8 cellular contexts compared by ENCODE assay signal in genomic region chr19:45528744-45529453, GRCh38. TPM values are rescaled to one million over a fixed set of nuclear protein-coding genes. Genes with fewer than 3 reads are reported as not detected.
DNase-seq lines count a peak whose midpoint lies in the region; ATAC-seq, FAIRE-seq and TF ChIP-seq lines count a peak whose summit lies in the region.

No MANE protein-coding gene starts in this region.

- TF ChIP-seq RAD21 in K562 (CRISPR knock-in tag; conservative IDR thresholded peaks at IDR 0.05 in 1 of 2, IDR thresholded peaks at IDR 0.05 in 1 of 2) = no peak

- H3K9me3 ChIP-seq in K562 (replicated peaks; ENCODE audit: control insufficient read depth, insufficient read depth, low read depth, low read length) (peaks cover 1% of the 10 kb centered on the region; the same call in 1 of the 2 replicates), lower lobe of right lung (no peaks in the 10 kb centered on the region)

- 0 out of 6 replicates have a peak, but pooled peaks of 1 of the 3 experiments have one; percentile 16 for TF ChIP-seq CTCF in K562 (IDR thresholded peaks at IDR 0.05 in 2 of 3, conservative IDR thresholded peaks at IDR 0.05 in 1 of 3; ENCODE audit: insufficient read depth in 2 of 3, low read depth in 1 of 3, low read length in 3 of 3)
- no peak for TF ChIP-seq CTCF in lower lobe of right lung (IDR thresholded peaks at IDR 0.05)

- H3K79me2 ChIP-seq in K562 (ENCODE audit: control insufficient read depth, insufficient read depth, low read length) = no peaks in the 10 kb centered on the region

- H3K27ac ChIP-seq in K562 (ENCODE audit: extremely low read depth, low read depth, low read length) (no peak overlapping the region), lower lobe of right lung (no peak overlapping the region)

- FAIRE-seq in K562 (lab: Jason Lieb, UNC) = peak; percentile 15

- CTCF ChIA-PET in K562 (lab: Yijun Ruan, JAX; ENCODE audit: low intra/inter-chr PET ratio) = no interaction called here

- H3K9ac ChIP-seq in K562 (ENCODE audit: insufficient read depth in 1 of 2, low read depth in 2 of 2, low read length in 2 of 2) = no peak overlapping the region; a peak in 1 of 4 replicates

- H3K4me3 ChIP-seq in K562 (no peak overlapping the region), lower lobe of right lung (peak overlapping the region; percentile 50)

- ATAC-seq in K562 = peak; percentile 67
- peak; percentile 73 to 75 for ATAC-seq in lower lobe of right lung
- ATAC-seq in GM18873 (IDR thresholded peaks at IDR 0.05; ENCODE audit: low FRiP score, unreplicated experiment) = no peak
- ATAC-seq in HG02623 (IDR thresholded peaks at IDR 0.05; ENCODE audit: unreplicated experiment) = no peak

- H3K9me1 ChIP-seq in K562 (ENCODE audit: control insufficient read depth, insufficient read depth, low read length) = peaks cover 5% of the 10 kb centered on the region

- no peak for TF ChIP-seq POLR2A in K562 (conservative IDR thresholded peaks at IDR 0.05)

- POLR2A ChIA-PET in K562 (lab: Yijun Ruan, JAX) = interaction anchor here (0.6 to 1.8 kb wide), 6 partner anchors 11 to 908 kb away, joined by 3 to 8 read pairs (median 3); no protein-coding TSS in a partner anchor

- no peaks in the 10 kb centered on the region for H3K27me3 ChIP-seq in K562 (ENCODE audit: control insufficient read depth in 2 of 2, insufficient read depth in 2 of 2, low read length in 2 of 2)
- no peaks in the 10 kb centered on the region for H3K27me3 ChIP-seq in lower lobe of right lung (ENCODE audit: low read depth)

- WGBS in K562 (ENCODE audit: insufficient coverage, low coverage, missing lambda C conversion rate) = 86% methylated on average over 39 of the region's 51 CpGs

- H3K4me1 ChIP-seq in K562 (replicated peaks in 1 of 2; ENCODE audit: control insufficient read depth in 2 of 2, insufficient read depth in 2 of 2, low read length in 2 of 2) = peaks cover 3 to 21% of the 10 kb centered on the region in 2 experiments; a peak in 3 of 5 replicates
- H3K4me1 ChIP-seq in lower lobe of right lung = peaks cover 19% of the 10 kb centered on the region

- peaks cover 5% of the 10 kb centered on the region for H4K20me1 ChIP-seq in K562 (replicated peaks; ENCODE audit: control insufficient read depth, insufficient read depth, low read length)

- H2AFZ ChIP-seq in K562 (ENCODE audit: low read depth, low read length) = no peak overlapping the region

- BruUV-seq in K562 (replicated peaks; lab: Mats Ljungman, UMichigan) = no TSS peak

- H3K36me3 ChIP-seq in K562 (ENCODE audit: control insufficient read depth, insufficient read depth, low read length) (peaks cover 45% of the 10 kb centered on the region), lower lobe of right lung (peaks cover 30% of the 10 kb centered on the region)

- in situ Hi-C loops in K562 (cut with MboI) = no loop called here

- DNase-seq in COLO668 (lab: John Stamatoyannopoulos, UW; ENCODE audit: unreplicated experiment) (peak; percentile 59), NCI-H1105 treated with DMSO at 0.1 percent for 48 hours (lab: John Stamatoyannopoulos, UW) (peak; percentile 84), K562 (ENCODE audit: extremely low read depth in 1 of 4, low spot score in 3 of 4) (peak; percentile 73 to 85 (median 79)), lower lobe of right lung (peak; percentile 64), ureter (ENCODE audit: low spot score) (peak; percentile 72)
- DNase-seq in effector CD8-positive, alpha-beta T cell (lab: John Stamatoyannopoulos, UW) = no peak

- TF ChIP-seq EP300 in K562 (IDR thresholded peaks at IDR 0.05; ENCODE audit: low read length) = no peak

- intact Hi-C loops in K562 (cut with micrococcal nuclease) = no loop called here
- intact Hi-C loops in lower lobe of right lung (cut with DNase I) = no loop called here

- no peak overlapping the region; the same call in 1 of the 2 replicates for H3K4me2 ChIP-seq in K562 (ENCODE audit: insufficient read depth, low read length)

RNA-seq across cellular contexts. Expression of gene VASP, which starts 21.6 kb away (rescaled TPM):
- total RNA-seq in K562 (2011; cell fraction: chromatin; rRNA removed; ENCODE audit: low replicate concordance) = 123 and 279 TPM in 2 replicates
- 127 and 148 TPM in 2 replicates for total RNA-seq in K562 (2011; cell fraction: nucleolus; rRNA removed)
- total RNA-seq in K562 (2011; cell fraction: nucleoplasm; rRNA removed) = 106 and 127 TPM in 2 replicates
- total RNA-seq in K562 (2014; rRNA removed) = 207 and 522 TPM in 2 replicates
- 98.6 and 104 TPM in 2 replicates for total RNA-seq in K562 (2014; rRNA removed; fragmentation: Illumina TruSeq; extraction: Trizol)
- 112 and 114 TPM in 2 replicates for total RNA-seq in K562 (2015; rRNA removed; fragmentation: Illumina TruSeq; extraction: Trizol)
- 248 and 261 TPM in 2 replicates for total RNA-seq in K562 (2021)
- polyA plus RNA-seq in K562 (2011; rRNA removed) = 92.0 and 102 TPM in 2 replicates
- 80.7 and 337 TPM in 2 replicates for polyA plus RNA-seq in K562 (2011; cell fraction: cytosol; rRNA removed)
- polyA plus RNA-seq in K562 (2011; cell fraction: nucleus; rRNA removed) = 119 and 149 TPM in 2 replicates
- 109 and 183 TPM in 2 replicates for polyA plus RNA-seq in K562 (2012)
- 169 and 182 TPM in 2 replicates for polyA plus RNA-seq in K562 (2014; fragmentation: Illumina TruSeq; extraction: Trizol)
- polyA plus RNA-seq in K562 (2014; fragmentation: Nextera tagmentation; extraction: Ambion mirVana) = 10 to 100 TPM; 16.7 to 22.6 TPM
- polyA plus RNA-seq in K562 (2014; rRNA removed) = 148 and 251 TPM in 2 replicates
- polyA minus RNA-seq in K562 (2011; rRNA and poly(A)+ RNA removed) = 55.1 and 66.5 TPM in 2 replicates
- polyA minus RNA-seq in K562 (2011; cell fraction: cytosol; rRNA and poly(A)+ RNA removed) = 131 and 134 TPM in 2 replicates
- polyA minus RNA-seq in K562 (2011; cell fraction: nucleus; rRNA and poly(A)+ RNA removed) = 72.3 and 93.4 TPM in 2 replicates
- total RNA-seq in lower lobe of right lung = 190 TPM
- 90.1 TPM for total RNA-seq in ureter

RNA-seq across cellular contexts. Expression of gene PPM1N, which starts 30.7 kb away (rescaled TPM):
- total RNA-seq in K562 (2011; cell fraction: chromatin; rRNA removed; ENCODE audit: low replicate concordance) = 2.8 and 3.4 TPM in 2 replicates
- total RNA-seq in K562 (2011; cell fraction: nucleolus; rRNA removed) = 3.5 and 5.0 TPM in 2 replicates
- 2.3 and 3.4 TPM in 2 replicates for total RNA-seq in K562 (2011; cell fraction: nucleoplasm; rRNA removed)
- 6.2 and 8.7 TPM in 2 replicates for total RNA-seq in K562 (2014; rRNA removed)
- 5.4 and 6.1 TPM in 2 replicates for total RNA-seq in K562 (2014; rRNA removed; fragmentation: Illumina TruSeq; extraction: Trizol)
- 6.0 and 6.5 TPM in 2 replicates for total RNA-seq in K562 (2015; rRNA removed; fragmentation: Illumina TruSeq; extraction: Trizol)
- total RNA-seq in K562 (2021) = 6.4 and 7.6 TPM in 2 replicates
- 4.5 and 7.8 TPM in 2 replicates for polyA plus RNA-seq in K562 (2011; rRNA removed)
- polyA plus RNA-seq in K562 (2011; cell fraction: cytosol; rRNA removed) = 7.5 and 9.8 TPM in 2 replicates
- 7.9 and 8.8 TPM in 2 replicates for polyA plus RNA-seq in K562 (2011; cell fraction: nucleus; rRNA removed)
- polyA plus RNA-seq in K562 (2012) = 9.6 and 13.5 TPM in 2 replicates
- polyA plus RNA-seq in K562 (2014; fragmentation: Illumina TruSeq; extraction: Trizol) = 8.5 and 10.4 TPM in 2 replicates
- polyA plus RNA-seq in K562 (2014; fragmentation: Nextera tagmentation; extraction: Ambion mirVana) = 10 to 100 TPM; 13.0 to 15.6 TPM
- polyA plus RNA-seq in K562 (2014; rRNA removed) = 14.0 and 15.7 TPM in 2 replicates
- polyA minus RNA-seq in K562 (2011; rRNA and poly(A)+ RNA removed) = 1.2 and 1.8 TPM in 2 replicates
- 1.1 and 1.3 TPM in 2 replicates for polyA minus RNA-seq in K562 (2011; cell fraction: cytosol; rRNA and poly(A)+ RNA removed)
- 1.5 and 1.8 TPM in 2 replicates for polyA minus RNA-seq in K562 (2011; cell fraction: nucleus; rRNA and poly(A)+ RNA removed)
- total RNA-seq in lower lobe of right lung = 1.8 TPM
- total RNA-seq in ureter = 1.4 TPM

RNA-seq across cellular contexts. Expression of gene RTN2, which starts 32.1 kb away (rescaled TPM):
- total RNA-seq in K562 (2011; cell fraction: chromatin; rRNA removed; ENCODE audit: low replicate concordance) = 9.6 and 30.7 TPM in 2 replicates
- total RNA-seq in K562 (2011; cell fraction: nucleolus; rRNA removed) = 33.3 and 36.9 TPM in 2 replicates
- 17.6 and 21.3 TPM in 2 replicates for total RNA-seq in K562 (2011; cell fraction: nucleoplasm; rRNA removed)
- total RNA-seq in K562 (2014; rRNA removed) (9.3 and 20.1 TPM in 2 replicates), K562 (2014; rRNA removed; fragmentation: Illumina TruSeq; extraction: Trizol) (6.9 and 7.2 TPM in 2 replicates), K562 (2015; rRNA removed; fragmentation: Illumina TruSeq; extraction: Trizol) (7.2 and 8.3 TPM in 2 replicates), K562 (2021) (21.4 and 24.3 TPM in 2 replicates), lower lobe of right lung (16.2 TPM), ureter (5.8 TPM)
- polyA plus RNA-seq in K562 (2011; rRNA removed) (14.1 and 23.1 TPM in 2 replicates), K562 (2014; fragmentation: Illumina TruSeq; extraction: Trizol) (18.6 and 23.7 TPM in 2 replicates), K562 (2014; fragmentation: Nextera tagmentation; extraction: Ambion mirVana) (under 1 TPM; 0.53 to 0.69 TPM), K562 (2014; rRNA removed) (12.3 and 18.7 TPM in 2 replicates)
- polyA plus RNA-seq in K562 (2011; cell fraction: cytosol; rRNA removed) = 28.2 and 40.0 TPM in 2 replicates
- 19.8 and 28.9 TPM in 2 replicates for polyA plus RNA-seq in K562 (2011; cell fraction: nucleus; rRNA removed)
- polyA plus RNA-seq in K562 (2012) = 30.4 and 54.3 TPM in 2 replicates
- polyA minus RNA-seq in K562 (2011; rRNA and poly(A)+ RNA removed) = 7.4 and 8.3 TPM in 2 replicates
- 20.7 and 22.8 TPM in 2 replicates for polyA minus RNA-seq in K562 (2011; cell fraction: cytosol; rRNA and poly(A)+ RNA removed)
- 9.0 and 16.4 TPM in 2 replicates for polyA minus RNA-seq in K562 (2011; cell fraction: nucleus; rRNA and poly(A)+ RNA removed)

RNA-seq across cellular contexts. Expression of gene OPA3, which starts 55.7 kb away (rescaled TPM):
- 15.8 and 30.8 TPM in 2 replicates for total RNA-seq in K562 (2011; cell fraction: chromatin; rRNA removed; ENCODE audit: low replicate concordance)
- total RNA-seq in K562 (2011; cell fraction: nucleolus; rRNA removed) = 9.5 TPM in 2 replicates
- 10.4 and 11.7 TPM in 2 replicates for total RNA-seq in K562 (2011; cell fraction: nucleoplasm; rRNA removed)
- total RNA-seq in K562 (2014; rRNA removed) = 5.5 and 7.7 TPM in 2 replicates
- 8.4 and 9.0 TPM in 2 replicates for total RNA-seq in K562 (2014; rRNA removed; fragmentation: Illumina TruSeq; extraction: Trizol)
- 12.2 and 12.9 TPM in 2 replicates for total RNA-seq in K562 (2015; rRNA removed; fragmentation: Illumina TruSeq; extraction: Trizol)
- total RNA-seq in K562 (2021) = 16.8 and 18.8 TPM in 2 replicates
- polyA plus RNA-seq in K562 (2011; rRNA removed) = 14.2 and 16.4 TPM in 2 replicates
- 23.7 and 30.7 TPM in 2 replicates for polyA plus RNA-seq in K562 (2011; cell fraction: cytosol; rRNA removed)
- 6.1 and 6.4 TPM in 2 replicates for polyA plus RNA-seq in K562 (2011; cell fraction: nucleus; rRNA removed)
- polyA plus RNA-seq in K562 (2012) = 10.3 and 11.1 TPM in 2 replicates
- 10.6 and 12.6 TPM in 2 replicates for polyA plus RNA-seq in K562 (2014; fragmentation: Illumina TruSeq; extraction: Trizol)
- 1 to 10 TPM; 1.4 to 2.1 TPM for polyA plus RNA-seq in K562 (2014; fragmentation: Nextera tagmentation; extraction: Ambion mirVana)
- polyA plus RNA-seq in K562 (2014; rRNA removed) = 7.0 and 9.3 TPM in 2 replicates
- 11.1 and 13.0 TPM in 2 replicates for polyA minus RNA-seq in K562 (2011; rRNA and poly(A)+ RNA removed)
- 7.8 and 9.7 TPM in 2 replicates for polyA minus RNA-seq in K562 (2011; cell fraction: cytosol; rRNA and poly(A)+ RNA removed)
- polyA minus RNA-seq in K562 (2011; cell fraction: nucleus; rRNA and poly(A)+ RNA removed) = 2.0 and 2.2 TPM in 2 replicates
- total RNA-seq in lower lobe of right lung = 11.3 TPM
- total RNA-seq in ureter = 21.1 TPM

Comparison
In these comparisons a context has a peak if more than half of its experiments do, and no peak if none do; other contexts are left out.
1. ATAC-seq: peak in K562 (single experiment) and lower lobe of right lung (2 of 2); none in GM18873 (single experiment) and HG02623 (single experiment).